Comparison of ENCODE assay signal across 14 cellular contexts in genomic region chr7:148596354-148596753, GRCh38. TPM values are rescaled to one million over a fixed set of nuclear protein-coding genes. Genes with fewer than 3 reads are reported as not detected.
DNase-seq lines count a peak whose midpoint lies in the region; ATAC-seq, FAIRE-seq and TF ChIP-seq lines count a peak whose summit lies in the region.
"Not testable (repeated sequence)": the region's sequence is repeated elsewhere in the genome, so short reads cannot be mapped to it uniquely, and the experiment has no call there.
"Had no signal": no experiment of that assay in that cellular context is flagged by ENCODE, and none has a peak within 500 bp of the region (broad histone marks: within the 10 kb centered on the region; RNA-seq: fewer than 3 reads in every experiment).

No MANE protein-coding gene starts in this region.

- peaks cover 16% of the 10 kb centered on the region for H3K36me3 Mint-ChIP-seq in activated CD8-positive, alpha-beta T cell treated with anti-CD3 and anti-CD28 coated beads, Interleukin-2, amount 10 ng/mL, durations not matched to agents 7 days and 5 days (ENCODE audit: low read depth)
- H3K36me3 Mint-ChIP-seq in activated naive CD4-positive, alpha-beta T cell treated with anti-CD3 and anti-CD28 coated beads, Interleukin-2, amount 50 U/mL, for 24 hours; natural killer cell treated with Interleukin-12 subunit alpha and Interleukin-12 subunit beta and Interleukin-15 and Interleukin-18, amount 100 ng/mL, for 72 hours: not testable (repeated sequence)

- H3K4me1 Mint-ChIP-seq in activated CD8-positive, alpha-beta T cell treated with anti-CD3 and anti-CD28 coated beads, Interleukin-2, amount 10 ng/mL, durations not matched to agents 7 days and 5 days (ENCODE audit: low read depth), result peaks cover 13% of the 10 kb centered on the region
- H3K4me1 Mint-ChIP-seq in activated naive CD4-positive, alpha-beta T cell treated with anti-CD3 and anti-CD28 coated beads, Interleukin-2, amount 50 U/mL, for 24 hours, result not testable (repeated sequence)
- H3K4me1 Mint-ChIP-seq in natural killer cell treated with Interleukin-12 subunit alpha and Interleukin-12 subunit beta and Interleukin-15 and Interleukin-18, amount 100 ng/mL, for 72 hours (ENCODE audit: low read depth in 2 of 2), result peaks cover 21% of the 10 kb centered on the region in 2 donors

- in situ Hi-C loops in K562 (cut with MboI), result loop anchor here (25.0 kb wide), 1 partner anchor 366 kb away; no protein-coding TSS in a partner anchor
- in situ Hi-C loops in HepG2 (cut with HindIII; ENCODE audit: extremely low pct_ligation_motif_present, low pct_unique_long_range_greater_than_20kb), result not testable (repeated sequence)

- not testable (repeated sequence) for TF ChIP-seq EP300 in K562 (IDR thresholded peaks at IDR 0.05; ENCODE audit: low read length); HepG2 (IDR thresholded peaks at IDR 0.05; ENCODE audit: low read depth in 2 of 2, low read length in 2 of 2); HepG2 (CRISPR knock-in tag; IDR thresholded peaks at IDR 0.05; ENCODE audit: borderline replicate concordance)

- not testable (repeated sequence) for FAIRE-seq in K562 (lab: Jason Lieb, UNC); HepG2 (lab: Jason Lieb, UNC)

- WGBS in K562 (ENCODE audit: insufficient coverage, low coverage, missing lambda C conversion rate), result 2% methylated on average over 3 of the region's 3 CpGs
- WGBS in HepG2 (ENCODE audit: low lambda C conversion rate), result 39% methylated on average over 3 of the region's 3 CpGs

- peaks cover 4 to 25% of the 10 kb centered on the region in 2 experiments; a peak in 2 of 5 replicates for H3K27me3 ChIP-seq in K562 (ENCODE audit: control insufficient read depth in 2 of 2, insufficient read depth in 2 of 2, low read length in 2 of 2)
- H3K27me3 ChIP-seq in HepG2 (ENCODE audit: control insufficient read depth in 1 of 2, insufficient read depth in 2 of 2, low read length in 2 of 2), result not testable (repeated sequence)

- H3K9me1 ChIP-seq in K562 (ENCODE audit: control insufficient read depth, insufficient read depth, low read length), result not testable (repeated sequence)

- CTCF ChIA-PET in activated CD8-positive, alpha-beta T cell treated with anti-CD3 and anti-CD28 coated beads, Interleukin-2, amount 10 ng/mL, durations not matched to agents 7 days and 5 days (lab: Charles Lee); K562 (lab: Yijun Ruan, JAX; ENCODE audit: low intra/inter-chr PET ratio); HepG2 (lab: Yijun Ruan, JAX; ENCODE audit: low intra/inter-chr PET ratio, low total read pairs): not testable (repeated sequence)

- not testable (repeated sequence) for TF ChIP-seq RAD21 in K562 (CRISPR knock-in tag; conservative IDR thresholded peaks at IDR 0.05 in 1 of 2, IDR thresholded peaks at IDR 0.05 in 1 of 2); HepG2 (CRISPR knock-in tag; IDR thresholded peaks at IDR 0.05)

- H3K4me3 ChIP-seq in K562; HepG2 (replicated peaks in 1 of 3; ENCODE audit: insufficient read depth in 1 of 3, low read depth in 2 of 3, low read length in 3 of 3): not testable (repeated sequence)

- not testable (repeated sequence) for H3K79me2 ChIP-seq in K562 (ENCODE audit: control insufficient read depth, insufficient read depth, low read length); HepG2 (ENCODE audit: insufficient read depth, low read length)

- H3K9me3 Mint-ChIP-seq in activated CD8-positive, alpha-beta T cell treated with anti-CD3 and anti-CD28 coated beads, Interleukin-2, amount 10 ng/mL, durations not matched to agents 7 days and 5 days (ENCODE audit: insufficient read depth); activated naive CD4-positive, alpha-beta T cell treated with anti-CD3 and anti-CD28 coated beads, Interleukin-2, amount 50 U/mL, for 24 hours; natural killer cell treated with Interleukin-12 subunit alpha and Interleukin-12 subunit beta and Interleukin-15 and Interleukin-18, amount 100 ng/mL, for 72 hours: not testable (repeated sequence)

- H3K4me1 ChIP-seq in K562 (replicated peaks in 1 of 2; ENCODE audit: control insufficient read depth in 2 of 2, insufficient read depth in 2 of 2, low read length in 2 of 2); HepG2 (ENCODE audit: insufficient read depth, low read length): not testable (repeated sequence)

- peaks cover 18% of the 10 kb centered on the region for H3K27me3 Mint-ChIP-seq in activated CD8-positive, alpha-beta T cell treated with anti-CD3 and anti-CD28 coated beads, Interleukin-2, amount 10 ng/mL, durations not matched to agents 7 days and 5 days (ENCODE audit: low read depth)
- not testable (repeated sequence) for H3K27me3 Mint-ChIP-seq in activated naive CD4-positive, alpha-beta T cell treated with anti-CD3 and anti-CD28 coated beads, Interleukin-2, amount 50 U/mL, for 24 hours
- H3K27me3 Mint-ChIP-seq in natural killer cell treated with Interleukin-12 subunit alpha and Interleukin-12 subunit beta and Interleukin-15 and Interleukin-18, amount 100 ng/mL, for 72 hours, result peaks cover 23 to 27% of the 10 kb centered on the region in 2 donors

- H3K9ac ChIP-seq in K562 (ENCODE audit: insufficient read depth in 1 of 2, low read depth in 2 of 2, low read length in 2 of 2); HepG2 (ENCODE audit: insufficient read depth, low read depth, low read length): not testable (repeated sequence)

- not testable (repeated sequence) for H4K20me1 ChIP-seq in K562 (replicated peaks; ENCODE audit: control insufficient read depth, insufficient read depth, low read length); HepG2 (ENCODE audit: insufficient read depth, low read length)

- peak overlapping the region; percentile 65 for H3K27ac Mint-ChIP-seq in activated CD8-positive, alpha-beta T cell treated with anti-CD3 and anti-CD28 coated beads, Interleukin-2, amount 10 ng/mL, durations not matched to agents 7 days and 5 days
- peak overlapping the region; percentile 26 for H3K27ac Mint-ChIP-seq in activated naive CD4-positive, alpha-beta T cell treated with anti-CD3 and anti-CD28 coated beads, Interleukin-2, amount 50 U/mL, for 24 hours
- not testable (repeated sequence) for H3K27ac Mint-ChIP-seq in natural killer cell treated with Interleukin-12 subunit alpha and Interleukin-12 subunit beta and Interleukin-15 and Interleukin-18, amount 100 ng/mL, for 72 hours

- H3K27ac ChIP-seq in K562 (ENCODE audit: extremely low read depth, low read depth, low read length); HepG2 (ENCODE audit: extremely low read length, insufficient read depth, low read length): not testable (repeated sequence)

- POLR2A ChIA-PET in activated CD8-positive, alpha-beta T cell treated with anti-CD3 and anti-CD28 coated beads, Interleukin-2, amount 10 ng/mL, durations not matched to agents 7 days and 5 days (lab: Charles Lee), result interaction anchor here (0.8 kb wide), 1 partner anchor 316 kb away, joined by 3 read pairs; no protein-coding TSS in a partner anchor
- POLR2A ChIA-PET in K562 (lab: Yijun Ruan, JAX); HepG2 (lab: Yijun Ruan, JAX): not testable (repeated sequence)

- not testable (repeated sequence) for DNase-seq in activated CD8-positive, alpha-beta T cell treated with anti-CD3 and anti-CD28 coated beads, Interleukin-2, amount 10 ng/mL, durations not matched to agents 7 days and 5 days; K562 (ENCODE audit: extremely low read depth in 1 of 4, low spot score in 3 of 4); HepG2 (ENCODE audit: low spot score); natural killer cell treated with Interleukin-12 subunit alpha and Interleukin-12 subunit beta and Interleukin-15 and Interleukin-18, amount 100 ng/mL, for 72 hours (ENCODE audit: low spot score)

- H3K36me3 ChIP-seq in K562 (ENCODE audit: control insufficient read depth, insufficient read depth, low read length); HepG2 (replicated peaks in 1 of 2; ENCODE audit: control insufficient read depth in 1 of 2, insufficient read depth in 2 of 2, low read length in 2 of 2): not testable (repeated sequence)

- TF ChIP-seq CTCF in K562 (IDR thresholded peaks at IDR 0.05 in 2 of 3, conservative IDR thresholded peaks at IDR 0.05 in 1 of 3; ENCODE audit: insufficient read depth in 2 of 3, low read depth in 1 of 3, low read length in 3 of 3); HepG2 (CRISPR knock-in tag; IDR thresholded peaks at IDR 0.05): not testable (repeated sequence)

- H3K4me3 Mint-ChIP-seq in activated CD8-positive, alpha-beta T cell treated with anti-CD3 and anti-CD28 coated beads, Interleukin-2, amount 10 ng/mL, durations not matched to agents 7 days and 5 days, result peak overlapping the region; percentile 16
- H3K4me3 Mint-ChIP-seq in activated naive CD4-positive, alpha-beta T cell treated with anti-CD3 and anti-CD28 coated beads, Interleukin-2, amount 50 U/mL, for 24 hours, result not testable (repeated sequence)
- H3K4me3 Mint-ChIP-seq in natural killer cell treated with Interleukin-12 subunit alpha and Interleukin-12 subunit beta and Interleukin-15 and Interleukin-18, amount 100 ng/mL, for 72 hours, result peak overlapping the region; percentile 15

- H2AFZ ChIP-seq in K562 (ENCODE audit: low read depth, low read length); HepG2 (ENCODE audit: low read length): not testable (repeated sequence)

- H3K9me3 ChIP-seq in K562 (replicated peaks; ENCODE audit: control insufficient read depth, insufficient read depth, low read depth, low read length); HepG2 (ENCODE audit: low read length): not testable (repeated sequence)

- H3K4me2 ChIP-seq in K562 (ENCODE audit: insufficient read depth, low read length); HepG2 (ENCODE audit: low read depth, low read length): not testable (repeated sequence)

- BruUV-seq in K562 (replicated peaks; lab: Mats Ljungman, UMichigan); HepG2 (replicated peaks; lab: Mats Ljungman, UMichigan): not testable (repeated sequence)

- TF ChIP-seq POLR2A in K562 (conservative IDR thresholded peaks at IDR 0.05); HepG2 (IDR thresholded peaks at IDR 0.05; ENCODE audit: insufficient read depth in 1 of 2, low read depth in 2 of 2, low read length in 2 of 2): not testable (repeated sequence)

- ATAC-seq in activated CD8-positive, alpha-beta T cell treated with anti-CD3 and anti-CD28 coated beads, Interleukin-2, amount 10 ng/mL, durations not matched to agents 7 days and 5 days; K562; HepG2; natural killer cell treated with Interleukin-12 subunit alpha and Interleukin-12 subunit beta and Interleukin-15 and Interleukin-18, amount 100 ng/mL, for 72 hours: not testable (repeated sequence)

- intact Hi-C loops in K562 (cut with micrococcal nuclease); HepG2 (cut with micrococcal nuclease; ENCODE audit: unreplicated experiment): not testable (repeated sequence)

RNA-seq across cellular contexts. Expression of gene C7orf33, which starts 5.8 kb away (rescaled TPM):
- total RNA-seq in activated CD8-positive, alpha-beta T cell treated with anti-CD3 and anti-CD28 coated beads, Interleukin-2, amount 10 ng/mL, durations not matched to agents 7 days and 5 days, result not detected
- 0.21 TPM in 1 of 2 replicates, not detected in the other for total RNA-seq in K562 (2011; cell fraction: chromatin; rRNA removed; ENCODE audit: low replicate concordance)
- not detected in 2 replicates for total RNA-seq in K562 (2011; cell fraction: nucleolus; rRNA removed)
- total RNA-seq in K562 (2011; cell fraction: nucleoplasm; rRNA removed), result not detected in 2 replicates
- total RNA-seq in K562 (2014; rRNA removed) (not detected in 2 replicates), K562 (2014; rRNA removed; fragmentation: Illumina TruSeq; extraction: Trizol) (not detected in 2 replicates), K562 (2015; rRNA removed; fragmentation: Illumina TruSeq; extraction: Trizol) (not detected in 2 replicates), K562 (2021) (not detected in 2 replicates), HepG2 (2016; rRNA removed; fragmentation: Illumina TruSeq; extraction: Trizol) (not detected in 2 replicates)
- polyA plus RNA-seq in K562 (2011; rRNA removed) (not detected in 2 replicates), K562 (2014; fragmentation: Illumina TruSeq; extraction: Trizol) (not detected in 2 replicates), K562 (2014; fragmentation: Nextera tagmentation; extraction: Ambion mirVana) (under 1 TPM in 1 of 2 experiments, not detected in 1; 0.04 TPM), K562 (2014; rRNA removed) (0.30 TPM in 1 of 2 replicates, not detected in the other), HepG2 (2011; rRNA removed) (0.04 TPM in 1 of 2 replicates, not detected in the other)
- polyA plus RNA-seq in K562 (2011; cell fraction: cytosol; rRNA removed), result not detected in 2 replicates
- polyA plus RNA-seq in K562 (2011; cell fraction: nucleus; rRNA removed), result not detected in 2 replicates
- 0.07 TPM in 1 of 2 replicates, not detected in the other for polyA plus RNA-seq in K562 (2012)
- polyA minus RNA-seq in K562 (2011; rRNA and poly(A)+ RNA removed), result not detected in 2 replicates
- polyA minus RNA-seq in K562 (2011; cell fraction: cytosol; rRNA and poly(A)+ RNA removed), result not detected in 2 replicates
- not detected in 2 replicates for polyA minus RNA-seq in K562 (2011; cell fraction: nucleus; rRNA and poly(A)+ RNA removed)
- total RNA-seq in HepG2 (2016; cell fraction: cytosol; rRNA removed; fragmentation: Illumina TruSeq; extraction: Trizol; ENCODE audit: low read depth), result not detected in 2 replicates
- total RNA-seq in HepG2 (2016; cell fraction: insoluble cytoplasmic fraction; rRNA removed; fragmentation: Illumina TruSeq; extraction: Trizol), result not detected in 2 replicates
- not detected in 2 replicates for total RNA-seq in HepG2 (2016; cell fraction: membrane; rRNA removed; fragmentation: Illumina TruSeq; extraction: Trizol)
- total RNA-seq in HepG2 (2016; cell fraction: nucleus; rRNA removed; fragmentation: Illumina TruSeq; extraction: Trizol), result not detected in 2 replicates
- polyA plus RNA-seq in HepG2 (2011; cell fraction: cytosol; rRNA removed), result not detected in 2 replicates
- polyA plus RNA-seq in HepG2 (2011; cell fraction: nucleus; rRNA removed), result not detected in 2 replicates
- not detected in 2 replicates for polyA plus RNA-seq in HepG2 (2012)
- not detected in 2 replicates for polyA plus RNA-seq in HepG2 (2016; cell fraction: cytosol; fragmentation: Illumina TruSeq; extraction: Trizol; ENCODE audit: low read depth)
- polyA plus RNA-seq in HepG2 (2016; cell fraction: insoluble cytoplasmic fraction; fragmentation: Illumina TruSeq; extraction: Trizol; ENCODE audit: low read depth), result not detected in 2 replicates
- not detected in 2 replicates for polyA plus RNA-seq in HepG2 (2016; cell fraction: membrane; fragmentation: Illumina TruSeq; extraction: Trizol; ENCODE audit: low read depth)
- not detected in 2 replicates for polyA plus RNA-seq in HepG2 (2016; cell fraction: nucleus; fragmentation: Illumina TruSeq; extraction: Trizol; ENCODE audit: insufficient read depth, low read depth)
- not detected in 2 replicates for polyA minus RNA-seq in HepG2 (2011; rRNA and poly(A)+ RNA removed; ENCODE audit: low replicate concordance)
- polyA minus RNA-seq in HepG2 (2011; cell fraction: cytosol; rRNA and poly(A)+ RNA removed), result not detected in 2 replicates
- polyA minus RNA-seq in HepG2 (2011; cell fraction: nucleus; rRNA and poly(A)+ RNA removed), result not detected in 2 replicates
- not detected for total RNA-seq in natural killer cell treated with Interleukin-12 subunit alpha and Interleukin-12 subunit beta and Interleukin-15 and Interleukin-18, amount 100 ng/mL, for 72 hours
- total RNA-seq: A673; CD4-positive, alpha-beta memory T cell; CD4-positive, CD25-positive, alpha-beta regulatory T cell; CD8-positive, alpha-beta memory T cell; Daoy; G401; GM12878 had no signal
- polyA plus RNA-seq: AG04450; CD14-positive monocyte; CD4-positive, alpha-beta memory T cell; CD4-positive, CD25-positive, alpha-beta regulatory T cell; CD8-positive, alpha-beta memory T cell; GM12878 had no signal
